In genomic region chr2:11397513-11397912, GRCh38 we compare ENCODE assay signal across 19 cellular contexts.
"Had no signal": no experiment of that assay in that cellular context is flagged by ENCODE, and none has a peak within 500 bp of the region (broad histone marks: within the 10 kb centered on the region; RNA-seq: fewer than 3 reads in every experiment).

No MANE protein-coding gene starts in this region.

- H3K27ac Mint-ChIP-seq: activated B cell treated with CpG ODN at 0.5 μM for 24 hours; activated CD4-positive, alpha-beta T cell treated with anti-CD3 and anti-CD28 coated beads for 36 hours; activated naive CD4-positive, alpha-beta T cell treated with anti-CD3 and anti-CD28 coated beads for 36 hours; activated naive CD8-positive, alpha-beta T cell treated with anti-CD3 and anti-CD28 coated beads, Interleukin-2, amount 10 ng/mL, durations not matched to agents 7 days and 5 days; activated T-cell treated with anti-CD3 and anti-CD28 coated beads, Interleukin-2, amount 50 U/mL, for 72 hours; dendritic cell treated with granulocyte-macrophage colony-stimulating factor and Interleukin-4, amounts not matched to agents 40 ng/mL and 50 ng/mL, for 4 days; naive thymus-derived CD4-positive, alpha-beta T cell; stimulated activated naive B cell treated with anti-CD40 and anti-IgM and Interleukin-4, amounts not matched to agents 10 μg/mL and 1 μg/mL and 100 μg/mL, for 72 hours had no signal

- H3K27ac ChIP-seq: left ventricle myocardium inferior, prostate gland, testis, upper lobe of left lung had no signal

- H3K27me3 ChIP-seq: testis, upper lobe of left lung had no signal

- H3K27me3 Mint-ChIP-seq: activated CD4-positive, alpha-beta T cell treated with anti-CD3 and anti-CD28 coated beads for 36 hours; dendritic cell treated with granulocyte-macrophage colony-stimulating factor and Interleukin-4, amounts not matched to agents 40 ng/mL and 50 ng/mL, for 4 days had no signal

- DNase-seq: activated B cell treated with CpG ODN at 0.5 μM for 24 hours; activated CD4-positive, alpha-beta T cell treated with anti-CD3 and anti-CD28 coated beads for 36 hours; activated CD4-positive, alpha-beta T cell treated with anti-CD3 and anti-CD28 coated beads, Interleukin-2, amount 50 U/mL, for 48 hours; activated effector memory CD4-positive, alpha-beta T cell treated with Interleukin-2 at 50 U/mL for 16 hours; activated naive CD4-positive, alpha-beta T cell treated with anti-CD3 and anti-CD28 coated beads for 36 hours; activated naive CD8-positive, alpha-beta T cell treated with anti-CD3 and anti-CD28 coated beads, Interleukin-2, amount 10 ng/mL, durations not matched to agents 7 days and 5 days; activated T-cell treated with anti-CD3 and anti-CD28 coated beads, Interleukin-2, amount 50 U/mL, for 72 hours; effector CD4-positive, alpha-beta T cell; hypothalamus; naive thymus-derived CD4-positive, alpha-beta T cell; stimulated activated CD4-positive, alpha-beta T cell treated with anti-CD3 and anti-CD28 coated beads, Interleukin-2, amount 100 ng/mL, for 48 hours; stimulated activated CD8-positive, alpha-beta memory T cell treated with anti-CD3 and anti-CD28 coated beads, Interleukin-4, amount 100 ng/mL, for 48 hours; stimulated activated naive B cell treated with anti-CD40 and anti-IgM and Interleukin-4, amounts not matched to agents 10 μg/mL and 1 μg/mL and 100 μg/mL, for 72 hours; T-helper 9 cell; testis had no signal

- ATAC-seq: activated CD4-positive, alpha-beta T cell treated with anti-CD3 and anti-CD28 coated beads for 36 hours; activated T-cell treated with anti-CD3 and anti-CD28 coated beads, Interleukin-2, amount 50 U/mL, for 72 hours; naive thymus-derived CD4-positive, alpha-beta T cell; stimulated activated naive B cell treated with anti-CD40 and anti-IgM and Interleukin-4, amounts not matched to agents 10 μg/mL and 1 μg/mL and 100 μg/mL, for 72 hours had no signal

- H3K9me3 ChIP-seq: left ventricle myocardium inferior, prostate gland, testis, upper lobe of left lung had no signal

- H3K36me3 Mint-ChIP-seq: activated naive CD8-positive, alpha-beta T cell treated with anti-CD3 and anti-CD28 coated beads, Interleukin-2, amount 10 ng/mL, durations not matched to agents 7 days and 5 days; naive thymus-derived CD4-positive, alpha-beta T cell; stimulated activated naive B cell treated with anti-CD40 and anti-IgM and Interleukin-4, amounts not matched to agents 10 μg/mL and 1 μg/mL and 100 μg/mL, for 72 hours had no signal

- H3K4me1 Mint-ChIP-seq: activated B cell treated with CpG ODN at 0.5 μM for 24 hours; activated CD4-positive, alpha-beta T cell treated with anti-CD3 and anti-CD28 coated beads for 36 hours; activated naive CD8-positive, alpha-beta T cell treated with anti-CD3 and anti-CD28 coated beads, Interleukin-2, amount 10 ng/mL, durations not matched to agents 7 days and 5 days; naive thymus-derived CD4-positive, alpha-beta T cell; stimulated activated naive B cell treated with anti-CD40 and anti-IgM and Interleukin-4, amounts not matched to agents 10 μg/mL and 1 μg/mL and 100 μg/mL, for 72 hours had no signal

- H3K9me3 Mint-ChIP-seq: activated B cell treated with CpG ODN at 0.5 μM for 24 hours; activated naive CD4-positive, alpha-beta T cell treated with anti-CD3 and anti-CD28 coated beads for 36 hours; activated naive CD8-positive, alpha-beta T cell treated with anti-CD3 and anti-CD28 coated beads, Interleukin-2, amount 10 ng/mL, durations not matched to agents 7 days and 5 days; activated T-cell treated with anti-CD3 and anti-CD28 coated beads, Interleukin-2, amount 50 U/mL, for 72 hours; dendritic cell treated with granulocyte-macrophage colony-stimulating factor and Interleukin-4, amounts not matched to agents 40 ng/mL and 50 ng/mL, for 4 days; naive thymus-derived CD4-positive, alpha-beta T cell had no signal

- H3K36me3 ChIP-seq: left ventricle myocardium inferior, prostate gland, upper lobe of left lung had no signal

- H3K4me3 Mint-ChIP-seq: activated B cell treated with CpG ODN at 0.5 μM for 24 hours; activated CD4-positive, alpha-beta T cell treated with anti-CD3 and anti-CD28 coated beads for 36 hours; activated naive CD4-positive, alpha-beta T cell treated with anti-CD3 and anti-CD28 coated beads for 36 hours; activated naive CD8-positive, alpha-beta T cell treated with anti-CD3 and anti-CD28 coated beads, Interleukin-2, amount 10 ng/mL, durations not matched to agents 7 days and 5 days; activated T-cell treated with anti-CD3 and anti-CD28 coated beads, Interleukin-2, amount 50 U/mL, for 72 hours; dendritic cell treated with granulocyte-macrophage colony-stimulating factor and Interleukin-4, amounts not matched to agents 40 ng/mL and 50 ng/mL, for 4 days; naive thymus-derived CD4-positive, alpha-beta T cell; stimulated activated naive B cell treated with anti-CD40 and anti-IgM and Interleukin-4, amounts not matched to agents 10 μg/mL and 1 μg/mL and 100 μg/mL, for 72 hours had no signal

- H3K4me3 ChIP-seq: left ventricle myocardium inferior, prostate gland, testis, upper lobe of left lung had no signal

- H3K4me1 ChIP-seq: prostate gland, testis had no signal
